Comparison of ENCODE assay signal across 9 cellular contexts in genomic region chr7:47291461-47292051, GRCh38.
DNase-seq lines count a peak whose midpoint lies in the region; ATAC-seq lines count a peak whose summit lies in the region.
"Had no signal": no experiment of that assay in that cellular context is flagged by ENCODE, and none has a peak within 500 bp of the region (broad histone marks: within the 10 kb centered on the region; RNA-seq: fewer than 3 reads in every experiment).

No MANE protein-coding gene starts in this region.

- no peaks in the 10 kb centered on the region for H3K27me3 Mint-ChIP-seq in dendritic cell treated with granulocyte-macrophage colony-stimulating factor and Interleukin-4, amounts not matched to agents 40 ng/mL and 50 ng/mL, for 4 days

- peak overlapping the region in 1 of 3 donors; percentile 5 for H3K9ac ChIP-seq in skeletal muscle tissue (ENCODE audit: low read depth in 1 of 3, low read length in 3 of 3)

- intact Hi-C loops in dendritic cell treated with granulocyte-macrophage colony-stimulating factor and Interleukin-4, amounts not matched to agents 40 ng/mL and 50 ng/mL, for 4 days (cut with micrococcal nuclease): no loop called here

- H3K36me3 ChIP-seq in skeletal muscle tissue (ENCODE audit: control insufficient read depth in 3 of 3, insufficient read depth in 3 of 3, low read length in 3 of 3): peaks cover 11 to 27% (median 20%) of the 10 kb centered on the region in 3 donors
- H3K36me3 ChIP-seq: cardiac muscle cell had no signal

- no peak overlapping the region for H3K4me3 ChIP-seq in skeletal muscle tissue (ENCODE audit: low read length in 3 of 3)
- H3K4me3 ChIP-seq: cardiac muscle cell had no signal

- no peak overlapping the region for H3K4me3 Mint-ChIP-seq in dendritic cell treated with granulocyte-macrophage colony-stimulating factor and Interleukin-4, amounts not matched to agents 40 ng/mL and 50 ng/mL, for 4 days

- H3K27ac ChIP-seq in skeletal muscle tissue (ENCODE audit: low read depth, low read length) (peak overlapping the region; percentile 46), caudate nucleus (ENCODE audit: low read depth, low read length) (no peak overlapping the region)
- H3K27ac ChIP-seq: cardiac muscle cell had no signal

- DNase-seq in activated CD4-positive, alpha-beta T cell treated with anti-CD3 and anti-CD28 coated beads, Interleukin-2, amount 50 U/mL, for 48 hours: peak; percentile 7 to 24
- DNase-seq in activated CD4-positive, alpha-beta T cell treated with anti-CD3 and anti-CD28 coated beads for 4 hours: no peak
- DNase-seq in NCI-H226 (peak; percentile 71), caudate nucleus (lab: John Stamatoyannopoulos, UW) (no peak), islet precursor cell (no peak)

- peak overlapping the region; percentile 68 for H3K27ac Mint-ChIP-seq in dendritic cell treated with granulocyte-macrophage colony-stimulating factor and Interleukin-4, amounts not matched to agents 40 ng/mL and 50 ng/mL, for 4 days

- no peaks in the 10 kb centered on the region for H3K9me3 ChIP-seq in skeletal muscle tissue (ENCODE audit: control insufficient read depth in 3 of 3, low read length in 3 of 3)

- no peaks in the 10 kb centered on the region for H3K27me3 ChIP-seq in skeletal muscle tissue (ENCODE audit: control insufficient read depth in 3 of 3, insufficient read depth in 3 of 3, low read length in 3 of 3)
- H3K27me3 ChIP-seq: cardiac muscle cell had no signal

- H3K4me1 Mint-ChIP-seq in dendritic cell treated with granulocyte-macrophage colony-stimulating factor and Interleukin-4, amounts not matched to agents 40 ng/mL and 50 ng/mL, for 4 days (ENCODE audit: low read depth): peaks cover 18% of the 10 kb centered on the region

- no peaks in the 10 kb centered on the region for H3K9me3 Mint-ChIP-seq in dendritic cell treated with granulocyte-macrophage colony-stimulating factor and Interleukin-4, amounts not matched to agents 40 ng/mL and 50 ng/mL, for 4 days

- peaks cover 100% of the 10 kb centered on the region for H3K36me3 Mint-ChIP-seq in dendritic cell treated with granulocyte-macrophage colony-stimulating factor and Interleukin-4, amounts not matched to agents 40 ng/mL and 50 ng/mL, for 4 days (ENCODE audit: low read depth)

- peak; percentile 95 for ATAC-seq in HG02588 (IDR thresholded peaks at IDR 0.05; ENCODE audit: unreplicated experiment)

- H3K4me1 ChIP-seq in skeletal muscle tissue (ENCODE audit: control insufficient read depth in 3 of 3, insufficient read depth in 3 of 3, low read length in 3 of 3): peaks cover 19 to 38% (median 21%) of the 10 kb centered on the region in 3 donors

Comparison
In these comparisons a context has a peak if more than half of its experiments do, and no peak if none do; other contexts are left out.
1. DNase-seq: peak in activated CD4-positive, alpha-beta T cell treated with anti-CD3 and anti-CD28 coated beads, Interleukin-2, amount 50 U/mL, for 48 hours (2 of 2) and NCI-H226 (single experiment); none in activated CD4-positive, alpha-beta T cell treated with anti-CD3 and anti-CD28 coated beads for 4 hours (0 of 2), caudate nucleus (0 of 61) and islet precursor cell (single experiment).